In genomic region chr19:8071912-8072311, GRCh38 we compare ENCODE assay signal across 24 cellular contexts. TPM values are rescaled to one million over a fixed set of nuclear protein-coding genes. Genes with fewer than 3 reads are reported as not detected.
"Had no signal": no experiment of that assay in that cellular context is flagged by ENCODE, and none has a peak within 500 bp of the region (broad histone marks: within the 10 kb centered on the region; RNA-seq: fewer than 3 reads in every experiment).

No MANE protein-coding gene starts in this region.

- H3K4me3 Mint-ChIP-seq: activated CD4-positive, alpha-beta memory T cell treated with anti-CD3 and anti-CD28 coated beads, Interleukin-2, amount 10 ng/mL, durations not matched to agents 7 days and 5 days; activated naive CD8-positive, alpha-beta T cell treated with anti-CD3 and anti-CD28 coated beads, Interleukin-2, amount 10 ng/mL, durations not matched to agents 7 days and 5 days had no signal

- DNase-seq: activated CD4-positive, alpha-beta memory T cell treated with anti-CD3 and anti-CD28 coated beads, Interleukin-2, amount 10 ng/mL, durations not matched to agents 7 days and 5 days; activated CD4-positive, alpha-beta T cell treated with anti-CD3 and anti-CD28 coated beads, Interleukin-2, amount 50 U/mL, for 1 hour; activated CD4-positive, CD25-positive, alpha-beta regulatory T cell; activated CD8-positive, alpha-beta memory T cell treated with anti-CD3 and anti-CD28 coated beads, Interleukin-2, amount 50 U/mL, for 48 hours; activated naive CD4-positive, alpha-beta T cell treated with anti-CD3 and anti-CD28 coated beads, Interleukin-2, amount 50 U/mL, for 16 hours; activated naive CD8-positive, alpha-beta T cell treated with anti-CD3 and anti-CD28 coated beads, Interleukin-2, amount 10 ng/mL, durations not matched to agents 7 days and 5 days; activated T-cell treated with anti-CD3 and anti-CD28 coated beads, Interleukin-2, amount 50 U/mL, for 1 hour; adrenal gland; anterior cingulate cortex; NCI-H1048; NCI-H1417 treated with DMSO at 0.1 percent for 48 hours; NCI-H1694; NCI-H2029; NCI-H2107; NCI-H2171 treated with DMSO at 0.1 percent for 48 hours; NCI-H226; NCI-H526; NCI-H774; SIG-M5; SW 1271 had no signal

- H3K27ac Mint-ChIP-seq: activated CD4-positive, alpha-beta memory T cell treated with anti-CD3 and anti-CD28 coated beads, Interleukin-2, amount 10 ng/mL, durations not matched to agents 7 days and 5 days had no signal

- H3K4me3 ChIP-seq: adrenal gland had no signal

- H3K4me1 ChIP-seq: adrenal gland had no signal

- H3K27me3 ChIP-seq: adrenal gland had no signal

- H3K27ac ChIP-seq: adrenal gland had no signal

- H3K4me1 Mint-ChIP-seq: activated CD4-positive, alpha-beta memory T cell treated with anti-CD3 and anti-CD28 coated beads, Interleukin-2, amount 10 ng/mL, durations not matched to agents 7 days and 5 days had no signal

- H3K27me3 Mint-ChIP-seq: activated CD4-positive, alpha-beta memory T cell treated with anti-CD3 and anti-CD28 coated beads, Interleukin-2, amount 10 ng/mL, durations not matched to agents 7 days and 5 days had no signal

- H3K36me3 ChIP-seq: adrenal gland had no signal

RNA-seq across cellular contexts. Expression of gene CCL25, which starts 19.4 kb away (rescaled TPM):
- total RNA-seq: activated CD4-positive, alpha-beta memory T cell treated with anti-CD3 and anti-CD28 coated beads, Interleukin-2, amount 10 ng/mL, durations not matched to agents 7 days and 5 days; cardiac septum; cerebellum; NCI-H460; RPMI7951 had no signal
- polyA plus RNA-seq: adrenal gland had no signal
